In genomic region chr3:132399054-132399929, GRCh38 we compare ENCODE assay signal across 9 cellular contexts. TPM values are rescaled to one million over a fixed set of nuclear protein-coding genes. Genes with fewer than 3 reads are reported as not detected.
DNase-seq lines count a peak whose midpoint lies in the region; ATAC-seq and TF ChIP-seq lines count a peak whose summit lies in the region.
"Had no signal": no experiment of that assay in that cellular context is flagged by ENCODE, and none has a peak within 500 bp of the region (broad histone marks: within the 10 kb centered on the region; RNA-seq: fewer than 3 reads in every experiment).

No MANE protein-coding gene starts in this region.

- intact Hi-C loops in naive thymus-derived CD4-positive, alpha-beta T cell (cut with micrococcal nuclease) = loop anchor here (1.0 to 2.0 kb wide), 2 partner anchors 47 to 146 kb away; no protein-coding TSS in a partner anchor

- no peaks in the 10 kb centered on the region for H3K27me3 ChIP-seq in naive thymus-derived CD4-positive, alpha-beta T cell (ENCODE audit: control insufficient read depth in 2 of 2, insufficient read depth in 2 of 2, low read length in 2 of 2)

- H3K27ac Mint-ChIP-seq in naive thymus-derived CD4-positive, alpha-beta T cell = no peak overlapping the region

- H3K4me1 ChIP-seq in naive thymus-derived CD4-positive, alpha-beta T cell (ENCODE audit: control insufficient read depth in 2 of 2, insufficient read depth in 2 of 2, low read length in 2 of 2) = no peaks in the 10 kb centered on the region

- H3K36me3 ChIP-seq in naive thymus-derived CD4-positive, alpha-beta T cell (ENCODE audit: control insufficient read depth in 2 of 3, insufficient read depth in 3 of 3, low read length in 3 of 3) = no peaks in the 10 kb centered on the region

- no peak for TF ChIP-seq POLR2A in erythroblast (IDR thresholded peaks at IDR 0.05; ENCODE audit: low read length)

- POLR2A ChIA-PET in naive thymus-derived CD4-positive, alpha-beta T cell (lab: Charles Lee) = no interaction called here

- peaks cover 0 to 5% (median 0%) of the 10 kb centered on the region in 11 donors for H3K9me3 Mint-ChIP-seq in naive thymus-derived CD4-positive, alpha-beta T cell

- DNase-seq in AG20443 (ENCODE audit: low spot score) (peak; percentile 81), LNCaP clone FGC (ENCODE audit: low read depth) (peak; percentile 14), SK-MEL-5 (ENCODE audit: low read depth, low spot score) (peak; percentile 72), erythroblast (lab: John Stamatoyannopoulos, UW) (peak; percentile 64 to 76)
- DNase-seq in naive thymus-derived CD4-positive, alpha-beta T cell = peak in 5 of 9 donors; percentile 11 to 36 (median 19)
- DNase-seq: left cardiac atrium had no signal

- H3K4me3 Mint-ChIP-seq in naive thymus-derived CD4-positive, alpha-beta T cell = no peak overlapping the region

- no peak overlapping the region for H3K27ac ChIP-seq in naive thymus-derived CD4-positive, alpha-beta T cell (ENCODE audit: low read depth, low read length)

- ATAC-seq in naive thymus-derived CD4-positive, alpha-beta T cell = peak; percentile 65
- no peak for ATAC-seq in GM21786 (IDR thresholded peaks at IDR 0.05; ENCODE audit: unreplicated experiment)
- no peak for ATAC-seq in HG02938 (IDR thresholded peaks at IDR 0.05; ENCODE audit: unreplicated experiment)

- H3K9me3 ChIP-seq in naive thymus-derived CD4-positive, alpha-beta T cell (ENCODE audit: control insufficient read depth in 2 of 3, low read length in 3 of 3) = no peaks in the 10 kb centered on the region

- H3K27me3 Mint-ChIP-seq in naive thymus-derived CD4-positive, alpha-beta T cell = peaks cover 0 to 25% (median 0%) of the 10 kb centered on the region in 5 donors

- H3K4me1 Mint-ChIP-seq in naive thymus-derived CD4-positive, alpha-beta T cell = no peaks in the 10 kb centered on the region

- peak; percentile 61 for TF ChIP-seq CTCF in GM12801 (IDR thresholded peaks at IDR 0.05; ENCODE audit: extremely low read depth, insufficient read length)
- TF ChIP-seq CTCF in LNCaP clone FGC (IDR thresholded peaks at IDR 0.05; ENCODE audit: control insufficient read depth, extremely low read depth, insufficient read depth) = peak; percentile 96

- CTCF ChIA-PET in naive thymus-derived CD4-positive, alpha-beta T cell (lab: Charles Lee) = no interaction called here

- in situ Hi-C loops in SK-MEL-5 (cut with HindIII; ENCODE audit: low pct_unique_long_range_greater_than_20kb, low sequenced_read_pairs) = no loop called here

- H3K36me3 Mint-ChIP-seq in naive thymus-derived CD4-positive, alpha-beta T cell = peaks cover 0 to 4% (median 0%) of the 10 kb centered on the region in 5 donors

- no peak overlapping the region for H3K4me3 ChIP-seq in LNCaP clone FGC (ENCODE audit: low read depth, low read length)
- H3K4me3 ChIP-seq in naive thymus-derived CD4-positive, alpha-beta T cell (ENCODE audit: low read length) = no peak overlapping the region

RNA-seq across cellular contexts. Expression of gene DNAJC13, which starts 18.0 kb away (rescaled TPM):
- 49.8 and 55.9 TPM in 2 replicates for total RNA-seq in SK-MEL-5 (2014; rRNA removed; shearing (Covaris generic))
- polyA plus RNA-seq in SK-MEL-5 (2015; cell fraction: cytosol; rRNA removed) = 25.9 and 34.8 TPM in 2 replicates
- 50.7 and 57.9 TPM in 2 replicates for polyA plus RNA-seq in SK-MEL-5 (2015; cell fraction: nucleus; rRNA removed)
- 10 to 100 TPM; 23.6 to 41.5 (median 37.5) TPM for total RNA-seq in naive thymus-derived CD4-positive, alpha-beta T cell
- 10 to 100 TPM; 10.3 to 10.8 TPM for polyA plus RNA-seq in naive thymus-derived CD4-positive, alpha-beta T cell

Comparison
In these comparisons a context has a peak if more than half of its experiments do, and no peak if none do; other contexts are left out.
1. DNase-seq: peak in every context shown above with its lines; median percentile 81 in AG20443; 72 in SK-MEL-5; 70 in erythroblast; 19 in naive thymus-derived CD4-positive, alpha-beta T cell; 14 in LNCaP clone FGC.